ENCODE assay signal across 8 cellular contexts in the genomic region with DNA sequence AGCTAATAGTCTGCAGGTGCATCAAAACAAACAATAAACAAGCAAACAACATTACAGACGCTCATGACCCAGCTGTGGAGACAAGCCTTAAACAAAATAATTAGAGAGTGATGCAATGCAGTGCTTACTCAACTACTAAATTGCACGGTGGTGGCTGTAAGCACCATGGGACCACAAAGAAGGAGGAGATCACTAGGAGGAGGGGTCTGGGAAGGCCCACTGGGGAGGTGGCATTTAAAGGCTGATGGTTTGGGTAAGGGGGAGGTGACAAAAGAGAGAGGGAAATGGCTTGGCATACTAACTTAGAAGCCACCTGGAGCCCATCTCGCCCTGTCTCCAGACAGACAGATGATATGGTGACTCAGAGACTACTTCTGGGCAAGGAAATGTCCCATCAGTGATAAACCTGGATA.
DNase-seq lines count a peak whose midpoint lies in the region; ATAC-seq and TF ChIP-seq lines count a peak whose summit lies in the region.

No MANE protein-coding gene starts in this region.

- intact Hi-C loops in CD4-positive, alpha-beta T cell (cut with DNase I, micrococcal nuclease): loop anchor here (2.0 to 10.0 kb wide), 5 partner anchors 238 to 515 kb away; a partner anchor contains a TSS

- no peak overlapping the region for H3K4me3 ChIP-seq in urinary bladder (ENCODE audit: low read depth, low read length)

- DNase-seq in CD4-positive, alpha-beta T cell: peak in 5 of 10 experiments; percentile 27 to 66 (median 37)
- DNase-seq in NCI-H748 treated with DMSO at 0.1 percent for 48 hours (lab: John Stamatoyannopoulos, UW) (peak; percentile 29), kidney tubule cell (ENCODE audit: low spot score) (peak; percentile 69), caudate nucleus (lab: John Stamatoyannopoulos, UW) (no peak), D341Med (ENCODE audit: low spot score) (no peak)

- CTCF ChIA-PET in CD4-positive, alpha-beta T cell (lab: Charles Lee): no interaction called here

- no peaks in the 10 kb centered on the region for H3K36me3 ChIP-seq in urinary bladder (ENCODE audit: insufficient read depth)

- POLR2A ChIA-PET in CD4-positive, alpha-beta T cell (lab: Charles Lee): interaction anchor here (0.8 kb wide), 1 partner anchor 16 kb away, joined by 3 read pairs; no protein-coding TSS in a partner anchor

- ATAC-seq in CD4-positive, alpha-beta T cell (ENCODE audit: poor library complexity): peak; percentile 41
- no peak for ATAC-seq in GM19023 (IDR thresholded peaks at IDR 0.05; ENCODE audit: unreplicated experiment)

- peaks cover 10% of the 10 kb centered on the region for H3K36me3 Mint-ChIP-seq in CD4-positive, alpha-beta T cell (ENCODE audit: low read depth)
- peaks cover 9% of the 10 kb centered on the region for H3K36me3 Mint-ChIP-seq in activated naive CD4-positive, alpha-beta T cell treated with anti-CD3 and anti-CD28 coated beads, Interleukin-2, amount 50 U/mL, for 24 hours

- H3K27me3 ChIP-seq in CD4-positive, alpha-beta T cell (ENCODE audit: control insufficient read depth, insufficient read depth, low read length): no peaks in the 10 kb centered on the region

- no peaks in the 10 kb centered on the region for H3K4me1 ChIP-seq in urinary bladder (ENCODE audit: insufficient read depth)

- no peaks in the 10 kb centered on the region for H3K9me3 Mint-ChIP-seq in CD4-positive, alpha-beta T cell
- H3K9me3 Mint-ChIP-seq in activated naive CD4-positive, alpha-beta T cell treated with anti-CD3 and anti-CD28 coated beads, Interleukin-2, amount 50 U/mL, for 24 hours: no peaks in the 10 kb centered on the region

- peaks cover 62% of the 10 kb centered on the region for H3K4me1 Mint-ChIP-seq in CD4-positive, alpha-beta T cell (ENCODE audit: low read depth)
- H3K4me1 Mint-ChIP-seq in activated naive CD4-positive, alpha-beta T cell treated with anti-CD3 and anti-CD28 coated beads, Interleukin-2, amount 50 U/mL, for 24 hours: peaks cover 63% of the 10 kb centered on the region

- no peaks in the 10 kb centered on the region for H3K9me3 ChIP-seq in CD4-positive, alpha-beta T cell (ENCODE audit: control insufficient read depth, low read length)

- peak overlapping the region; percentile 93 for H3K4me3 Mint-ChIP-seq in CD4-positive, alpha-beta T cell
- H3K4me3 Mint-ChIP-seq in activated naive CD4-positive, alpha-beta T cell treated with anti-CD3 and anti-CD28 coated beads, Interleukin-2, amount 50 U/mL, for 24 hours: peak overlapping the region; percentile 89

- H3K27me3 Mint-ChIP-seq in CD4-positive, alpha-beta T cell: no peaks in the 10 kb centered on the region
- H3K27me3 Mint-ChIP-seq in activated naive CD4-positive, alpha-beta T cell treated with anti-CD3 and anti-CD28 coated beads, Interleukin-2, amount 50 U/mL, for 24 hours: no peaks in the 10 kb centered on the region

- no peak for TF ChIP-seq CTCF in CD4-positive, alpha-beta T cell (IDR thresholded peaks at IDR 0.05)

- 29% methylated on average over 3 of the region's 3 CpGs for WGBS in urinary bladder

- peak overlapping the region; percentile 88 for H3K27ac Mint-ChIP-seq in CD4-positive, alpha-beta T cell
- H3K27ac Mint-ChIP-seq in activated naive CD4-positive, alpha-beta T cell treated with anti-CD3 and anti-CD28 coated beads, Interleukin-2, amount 50 U/mL, for 24 hours: peak overlapping the region; percentile 96

- H3K27ac ChIP-seq in CD4-positive, alpha-beta T cell (ENCODE audit: low read depth, low read length): peak overlapping the region; percentile 99
- peak overlapping the region; percentile 69 for H3K27ac ChIP-seq in urinary bladder (ENCODE audit: low read depth)
- no peak overlapping the region for H3K27ac ChIP-seq in caudate nucleus (ENCODE audit: low read depth, low read length)

Comparison
In these comparisons a context has a peak if more than half of its experiments do, and no peak if none do; other contexts are left out.
1. DNase-seq: peak in NCI-H748 treated with DMSO at 0.1 percent for 48 hours (single experiment) and kidney tubule cell (single experiment); none in caudate nucleus (0 of 61) and D341Med (single experiment).